21 cellular contexts compared by ENCODE assay signal in the genomic region with DNA sequence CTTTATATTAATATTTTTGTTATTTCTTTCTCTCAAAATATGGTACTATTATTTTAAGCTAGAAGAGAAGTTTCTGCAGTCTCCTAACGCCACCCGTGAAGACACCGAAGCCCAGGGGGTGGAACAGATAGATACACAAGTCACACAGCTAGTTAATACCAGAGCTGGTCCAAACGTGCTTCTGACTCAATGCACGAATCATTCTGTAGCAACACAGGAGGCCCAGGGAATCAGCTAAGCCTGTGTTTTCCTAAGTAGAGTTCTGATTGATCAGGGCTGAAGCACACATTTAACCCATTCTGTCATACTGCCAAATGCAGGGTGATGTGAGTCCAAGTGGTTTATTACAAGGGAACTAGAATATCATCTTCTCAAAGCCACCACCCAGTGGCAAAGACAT.
DNase-seq lines count a peak whose midpoint lies in the region; ATAC-seq, FAIRE-seq and TF ChIP-seq lines count a peak whose summit lies in the region.
"Had no signal": no experiment of that assay in that cellular context is flagged by ENCODE, and none has a peak within 500 bp of the region (broad histone marks: within the 10 kb centered on the region; RNA-seq: fewer than 3 reads in every experiment).

No MANE protein-coding gene starts in this region.

- no peak overlapping the region for H3K4me3 ChIP-seq in epithelial cell of proximal tubule (ENCODE audit: low read depth, low read length)

- no peak for FAIRE-seq in RCC 7860 (lab: Jason Lieb, UNC)
- FAIRE-seq: GM12892 had no signal

- ATAC-seq in HG02970 (IDR thresholded peaks at IDR 0.05; ENCODE audit: low FRiP score, unreplicated experiment), result no peak

- DNase-seq in ELR (ENCODE audit: low read depth) (peak; percentile 35), RCC 7860 (ENCODE audit: low spot score) (peak; percentile 45), epithelial cell of proximal tubule (ENCODE audit: low read depth) (peak; percentile 45), iris pigment epithelial cell (ENCODE audit: low read depth) (peak; percentile 82), NCI-H1417 (lab: John Stamatoyannopoulos, UW) (no peak), NCI-H748 treated with DMSO at 0.1 percent for 48 hours (lab: John Stamatoyannopoulos, UW) (no peak), epidermal melanocyte (ENCODE audit: insufficient read length, low spot score) (no peak)
- DNase-seq: AML-193; DMS 273 treated with DMSO at 0.1 percent for 48 hours; GF-D8; GOT3; Karpas-422; MM.1S; NCI-H1092 treated with DMSO at 0.1 percent for 48 hours; NCI-H1694; NCI-H345; NCI-H526; NK-92 treated with Interleukin-12 subunit alpha and Interleukin-12 subunit beta, amount 100 ng/mL, for 24 hours; OCI-M1 had no signal

- no peak for TF ChIP-seq CTCF in epithelial cell of proximal tubule (conservative IDR thresholded peaks at IDR 0.05; ENCODE audit: low read depth, low read length)

Comparison
In these comparisons a context has a peak if more than half of its experiments do, and no peak if none do; other contexts are left out.
1. DNase-seq: peak in ELR (single experiment), RCC 7860 (single experiment), epithelial cell of proximal tubule (single experiment) and iris pigment epithelial cell (single experiment); none in NCI-H1417 (0 of 3), NCI-H748 treated with DMSO at 0.1 percent for 48 hours (single experiment) and epidermal melanocyte (single experiment).